ENCODE assay signal across 1 cellular context in genomic region chr10:74150151-74151056, GRCh38.
TF ChIP-seq lines count a peak whose summit lies in the region.

AP3M1 (minus strand) TSS chr10:74150828; CDS start chr10:74138379, 12,449 bp downstream.

TF ChIP-seq in K562, 482 proteins besides CTCF, POLR2A, EP300 and RAD21 (continued from another document and continues in another):
- no peak for TF ChIP-seq CHD7 (IDR thresholded peaks at IDR 0.05; ENCODE audit: low read depth, low read length)
- TF ChIP-seq CBFB (CRISPR knock-in tag; IDR thresholded peaks at IDR 0.05): no peak
- peak; percentile 34; the same call in 1 of the 2 replicates for TF ChIP-seq ZNF143 (CRISPR knock-in tag; IDR thresholded peaks at IDR 0.05)
- no peak for TF ChIP-seq ZNF699 (CRISPR knock-in tag; IDR thresholded peaks at IDR 0.05; ENCODE audit: insufficient replicate concordance)
- TF ChIP-seq MGA (IDR thresholded peaks at IDR 0.05): no peak
- no peak for TF ChIP-seq ETV6 (IDR thresholded peaks at IDR 0.05; ENCODE audit: borderline replicate concordance in 1 of 2, low read depth in 2 of 2, low read length in 1 of 2)
- TF ChIP-seq ETV6 (CRISPR knock-in tag; IDR thresholded peaks at IDR 0.05; ENCODE audit: borderline replicate concordance): no peak
- TF ChIP-seq, protein P1, sequence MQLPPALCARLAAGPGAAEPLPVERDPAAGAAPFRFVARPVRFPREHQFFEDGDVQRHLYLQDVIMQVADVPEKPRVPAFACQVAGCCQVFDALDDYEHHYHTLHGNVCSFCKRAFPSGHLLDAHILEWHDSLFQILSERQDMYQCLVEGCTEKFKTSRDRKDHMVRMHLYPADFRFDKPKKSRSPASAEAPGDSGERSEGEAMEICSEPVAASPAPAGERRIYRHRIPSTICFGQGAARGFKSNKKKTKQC (CRISPR knock-in tag; IDR thresholded peaks at IDR 0.05): peak; percentile 61; the same call in 1 of the 2 replicates
- TF ChIP-seq, protein P2, sequence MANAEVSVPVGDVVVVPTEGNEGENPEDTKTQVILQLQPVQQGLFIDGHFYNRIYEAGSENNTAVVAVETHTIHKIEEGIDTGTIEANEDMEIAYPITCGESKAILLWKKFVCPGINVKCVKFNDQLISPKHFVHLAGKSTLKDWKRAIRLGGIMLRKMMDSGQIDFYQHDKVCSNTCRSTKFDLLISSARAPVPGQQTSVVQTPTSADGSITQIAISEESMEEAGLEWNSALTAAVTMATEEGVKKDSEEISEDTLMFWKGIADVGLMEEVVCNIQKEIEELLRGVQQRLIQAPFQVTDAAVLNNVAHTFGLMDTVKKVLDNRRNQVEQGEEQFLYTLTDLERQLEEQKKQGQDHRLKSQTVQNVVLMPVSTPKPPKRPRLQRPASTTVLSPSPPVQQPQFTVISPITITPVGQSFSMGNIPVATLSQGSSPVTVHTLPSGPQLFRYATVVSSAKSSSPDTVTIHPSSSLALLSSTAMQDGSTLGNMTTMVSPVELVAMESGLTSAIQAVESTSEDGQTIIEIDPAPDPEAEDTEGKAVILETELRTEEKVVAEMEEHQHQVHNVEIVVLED (CRISPR knock-in tag; IDR thresholded peaks at IDR 0.05): no peak; the same call in 1 of the 2 replicates
- peak; percentile 63; the same call in 1 of the 2 replicates for TF ChIP-seq ZNF766 (CRISPR knock-in tag; conservative IDR thresholded peaks at IDR 0.05)
- no peak for TF ChIP-seq ZFP30 (CRISPR knock-in tag; IDR thresholded peaks at IDR 0.05; ENCODE audit: borderline replicate concordance)
- TF ChIP-seq TAF9B (IDR thresholded peaks at IDR 0.05; ENCODE audit: partially characterized antibody): peak; percentile 77
- no peak for TF ChIP-seq NCOA1 (IDR thresholded peaks at IDR 0.05; ENCODE audit: low read depth)
- TF ChIP-seq USF2 (CRISPR knock-in tag; IDR thresholded peaks at IDR 0.05): no peak
- no peak for TF ChIP-seq ZKSCAN8 (CRISPR knock-in tag; IDR thresholded peaks at IDR 0.05)
- TF ChIP-seq CEBPG (CRISPR knock-in tag; IDR thresholded peaks at IDR 0.05): no peak
- TF ChIP-seq CEBPG (tag; conservative IDR thresholded peaks at IDR 0.05 in 1 of 2, IDR thresholded peaks at IDR 0.05 in 1 of 2): no peak
- no peak for TF ChIP-seq RBM17 (IDR thresholded peaks at IDR 0.05; ENCODE audit: borderline replicate concordance, low read depth, low read length)
- no peak for TF ChIP-seq TSC22D4 (tag; IDR thresholded peaks at IDR 0.05)
- TF ChIP-seq POLR2H (tag; IDR thresholded peaks at IDR 0.05; ENCODE audit: low read depth): peak; percentile 64; the same call in 1 of the 2 replicates
- TF ChIP-seq, protein P3, sequence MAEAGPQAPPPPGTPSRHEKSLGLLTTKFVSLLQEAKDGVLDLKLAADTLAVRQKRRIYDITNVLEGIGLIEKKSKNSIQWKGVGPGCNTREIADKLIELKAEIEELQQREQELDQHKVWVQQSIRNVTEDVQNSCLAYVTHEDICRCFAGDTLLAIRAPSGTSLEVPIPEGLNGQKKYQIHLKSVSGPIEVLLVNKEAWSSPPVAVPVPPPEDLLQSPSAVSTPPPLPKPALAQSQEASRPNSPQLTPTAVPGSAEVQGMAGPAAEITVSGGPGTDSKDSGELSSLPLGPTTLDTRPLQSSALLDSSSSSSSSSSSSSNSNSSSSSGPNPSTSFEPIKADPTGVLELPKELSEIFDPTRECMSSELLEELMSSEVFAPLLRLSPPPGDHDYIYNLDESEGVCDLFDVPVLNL (CRISPR knock-in tag; IDR thresholded peaks at IDR 0.05; ENCODE audit: low read depth): 0 out of 2 replicates have a peak, but pooled peaks have one; percentile 22
- no peak for TF ChIP-seq MCM5 (IDR thresholded peaks at IDR 0.05; ENCODE audit: low read depth)
- peak in 1 of 2 experiments; percentile 75; a peak in 2 of 4 replicates for TF ChIP-seq NRF1 (conservative IDR thresholded peaks at IDR 0.05 in 1 of 2, IDR thresholded peaks at IDR 0.05 in 1 of 2)
- TF ChIP-seq ZNF785 (CRISPR knock-in tag; IDR thresholded peaks at IDR 0.05): no peak
- TF ChIP-seq ZNF197 (CRISPR knock-in tag; IDR thresholded peaks at IDR 0.05; ENCODE audit: low read depth): no peak
- TF ChIP-seq SMARCA5 (IDR thresholded peaks at IDR 0.05): 0 out of 2 replicates have a peak, but pooled peaks have one; percentile 71
- no peak for TF ChIP-seq ZNF253 (CRISPR knock-in tag; conservative IDR thresholded peaks at IDR 0.05)
- no peak for TF ChIP-seq TCF3 (CRISPR knock-in tag; IDR thresholded peaks at IDR 0.05)
